1 cellular context compared by ENCODE assay signal in the genomic region with DNA sequence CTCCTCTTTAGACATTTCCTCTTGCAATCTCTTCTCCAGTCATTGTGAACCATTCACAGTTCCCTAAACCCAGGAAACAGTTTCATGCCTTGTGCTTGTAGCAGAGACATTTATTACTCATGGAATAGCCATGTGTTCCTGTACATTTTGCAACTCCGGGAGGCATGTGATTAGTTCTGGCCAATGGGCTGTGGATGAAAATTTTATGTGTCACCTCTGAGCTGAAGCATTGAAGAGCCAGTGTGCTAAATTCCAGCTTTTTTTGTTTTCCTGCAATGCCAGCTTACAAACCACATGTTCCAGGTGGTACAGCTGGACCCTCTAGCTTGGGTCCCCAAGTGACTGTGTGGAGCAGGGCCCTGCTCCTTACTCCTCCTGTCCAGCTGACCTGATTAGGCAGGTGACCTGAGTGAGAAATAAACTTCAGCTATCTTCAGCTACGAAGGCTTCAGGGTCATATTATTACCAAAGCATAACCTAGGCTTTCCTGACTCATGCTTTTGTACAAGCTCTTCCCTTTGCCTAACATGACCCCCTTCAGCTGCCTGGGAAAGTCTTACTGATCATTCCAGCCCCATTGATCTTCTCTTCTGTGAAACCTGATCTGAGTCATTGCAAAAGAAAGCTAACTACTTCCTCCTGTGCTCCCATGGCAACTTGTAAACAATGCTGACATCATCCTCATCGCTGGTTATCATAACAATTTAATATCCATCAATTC.
A peak's percentile ranks its signal among the peaks of the same experiment; 100 is the strongest.
TF ChIP-seq lines count a peak whose summit lies in the region.

No MANE protein-coding gene starts in this region.

TF ChIP-seq in HepG2, 621 proteins besides CTCF, POLR2A, EP300 and RAD21 (continued from another document):
- TF ChIP-seq, protein P1, sequence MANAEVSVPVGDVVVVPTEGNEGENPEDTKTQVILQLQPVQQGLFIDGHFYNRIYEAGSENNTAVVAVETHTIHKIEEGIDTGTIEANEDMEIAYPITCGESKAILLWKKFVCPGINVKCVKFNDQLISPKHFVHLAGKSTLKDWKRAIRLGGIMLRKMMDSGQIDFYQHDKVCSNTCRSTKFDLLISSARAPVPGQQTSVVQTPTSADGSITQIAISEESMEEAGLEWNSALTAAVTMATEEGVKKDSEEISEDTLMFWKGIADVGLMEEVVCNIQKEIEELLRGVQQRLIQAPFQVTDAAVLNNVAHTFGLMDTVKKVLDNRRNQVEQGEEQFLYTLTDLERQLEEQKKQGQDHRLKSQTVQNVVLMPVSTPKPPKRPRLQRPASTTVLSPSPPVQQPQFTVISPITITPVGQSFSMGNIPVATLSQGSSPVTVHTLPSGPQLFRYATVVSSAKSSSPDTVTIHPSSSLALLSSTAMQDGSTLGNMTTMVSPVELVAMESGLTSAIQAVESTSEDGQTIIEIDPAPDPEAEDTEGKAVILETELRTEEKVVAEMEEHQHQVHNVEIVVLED (CRISPR knock-in tag; IDR thresholded peaks at IDR 0.05; ENCODE audit: borderline replicate concordance) = peak; percentile 37; the same call in 1 of the 2 replicates
- TF ChIP-seq, protein P2, sequence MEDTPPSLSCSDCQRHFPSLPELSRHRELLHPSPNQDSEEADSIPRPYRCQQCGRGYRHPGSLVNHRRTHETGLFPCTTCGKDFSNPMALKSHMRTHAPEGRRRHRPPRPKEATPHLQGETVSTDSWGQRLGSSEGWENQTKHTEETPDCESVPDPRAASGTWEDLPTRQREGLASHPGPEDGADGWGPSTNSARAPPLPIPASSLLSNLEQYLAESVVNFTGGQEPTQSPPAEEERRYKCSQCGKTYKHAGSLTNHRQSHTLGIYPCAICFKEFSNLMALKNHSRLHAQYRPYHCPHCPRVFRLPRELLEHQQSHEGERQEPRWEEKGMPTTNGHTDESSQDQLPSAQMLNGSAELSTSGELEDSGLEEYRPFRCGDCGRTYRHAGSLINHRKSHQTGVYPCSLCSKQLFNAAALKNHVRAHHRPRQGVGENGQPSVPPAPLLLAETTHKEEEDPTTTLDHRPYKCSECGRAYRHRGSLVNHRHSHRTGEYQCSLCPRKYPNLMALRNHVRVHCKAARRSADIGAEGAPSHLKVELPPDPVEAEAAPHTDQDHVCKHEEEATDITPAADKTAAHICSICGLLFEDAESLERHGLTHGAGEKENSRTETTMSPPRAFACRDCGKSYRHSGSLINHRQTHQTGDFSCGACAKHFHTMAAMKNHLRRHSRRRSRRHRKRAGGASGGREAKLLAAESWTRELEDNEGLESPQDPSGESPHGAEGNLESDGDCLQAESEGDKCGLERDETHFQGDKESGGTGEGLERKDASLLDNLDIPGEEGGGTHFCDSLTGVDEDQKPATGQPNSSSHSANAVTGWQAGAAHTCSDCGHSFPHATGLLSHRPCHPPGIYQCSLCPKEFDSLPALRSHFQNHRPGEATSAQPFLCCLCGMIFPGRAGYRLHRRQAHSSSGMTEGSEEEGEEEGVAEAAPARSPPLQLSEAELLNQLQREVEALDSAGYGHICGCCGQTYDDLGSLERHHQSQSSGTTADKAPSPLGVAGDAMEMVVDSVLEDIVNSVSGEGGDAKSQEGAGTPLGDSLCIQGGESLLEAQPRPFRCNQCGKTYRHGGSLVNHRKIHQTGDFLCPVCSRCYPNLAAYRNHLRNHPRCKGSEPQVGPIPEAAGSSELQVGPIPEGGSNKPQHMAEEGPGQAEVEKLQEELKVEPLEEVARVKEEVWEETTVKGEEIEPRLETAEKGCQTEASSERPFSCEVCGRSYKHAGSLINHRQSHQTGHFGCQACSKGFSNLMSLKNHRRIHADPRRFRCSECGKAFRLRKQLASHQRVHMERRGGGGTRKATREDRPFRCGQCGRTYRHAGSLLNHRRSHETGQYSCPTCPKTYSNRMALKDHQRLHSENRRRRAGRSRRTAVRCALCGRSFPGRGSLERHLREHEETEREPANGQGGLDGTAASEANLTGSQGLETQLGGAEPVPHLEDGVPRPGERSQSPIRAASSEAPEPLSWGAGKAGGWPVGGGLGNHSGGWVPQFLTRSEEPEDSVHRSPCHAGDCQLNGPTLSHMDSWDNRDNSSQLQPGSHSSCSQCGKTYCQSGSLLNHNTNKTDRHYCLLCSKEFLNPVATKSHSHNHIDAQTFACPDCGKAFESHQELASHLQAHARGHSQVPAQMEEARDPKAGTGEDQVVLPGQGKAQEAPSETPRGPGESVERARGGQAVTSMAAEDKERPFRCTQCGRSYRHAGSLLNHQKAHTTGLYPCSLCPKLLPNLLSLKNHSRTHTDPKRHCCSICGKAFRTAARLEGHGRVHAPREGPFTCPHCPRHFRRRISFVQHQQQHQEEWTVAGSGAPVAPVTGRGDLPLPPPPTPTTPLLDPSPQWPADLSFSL (CRISPR knock-in tag; IDR thresholded peaks at IDR 0.05) = no peak
- TF ChIP-seq NCOR1 (IDR thresholded peaks at IDR 0.05; ENCODE audit: borderline replicate concordance, low read length) (peak; percentile 93; the same call in 1 of the 2 replicates), MEF2D (CRISPR knock-in tag; IDR thresholded peaks at IDR 0.05) (no peak), KAT8 (CRISPR knock-in tag; IDR thresholded peaks at IDR 0.05) (no peak), NAIF1 (CRISPR knock-in tag; IDR thresholded peaks at IDR 0.05; ENCODE audit: borderline replicate concordance) (no peak), TAF1 (CRISPR knock-in tag; IDR thresholded peaks at IDR 0.05) (no peak), ZFP36L2 (CRISPR knock-in tag; IDR thresholded peaks at IDR 0.05) (no peak), ZNF333 (CRISPR knock-in tag; IDR thresholded peaks at IDR 0.05; ENCODE audit: borderline replicate concordance) (0 out of 2 replicates have a peak, but pooled peaks have one; percentile 86), ZFP37 (CRISPR knock-in tag; IDR thresholded peaks at IDR 0.05; ENCODE audit: borderline replicate concordance) (no peak), ZNF605 (CRISPR knock-in tag; IDR thresholded peaks at IDR 0.05) (peak; percentile 34; the same call in 1 of the 2 replicates), KDM5B (CRISPR knock-in tag; IDR thresholded peaks at IDR 0.05; ENCODE audit: borderline replicate concordance) (no peak), ZNF30 (CRISPR knock-in tag; IDR thresholded peaks at IDR 0.05) (no peak), CC2D1A (CRISPR knock-in tag; IDR thresholded peaks at IDR 0.05) (no peak), ATF1 (CRISPR knock-in tag; IDR thresholded peaks at IDR 0.05) (peak; percentile 63), NKX3-1 (CRISPR knock-in tag; IDR thresholded peaks at IDR 0.05) (0 out of 2 replicates have a peak, but pooled peaks have one; percentile 64), MAFG (CRISPR knock-in tag; IDR thresholded peaks at IDR 0.05) (no peak), ZBTB1 (CRISPR knock-in tag; IDR thresholded peaks at IDR 0.05; ENCODE audit: borderline replicate concordance) (no peak), KLF9 (CRISPR knock-in tag; IDR thresholded peaks at IDR 0.05; ENCODE audit: low read depth) (no peak), ISL2 (CRISPR knock-in tag; IDR thresholded peaks at IDR 0.05) (peak; percentile 87), GZF1 (CRISPR knock-in tag; IDR thresholded peaks at IDR 0.05) (no peak), ZNF431 (CRISPR knock-in tag; IDR thresholded peaks at IDR 0.05; ENCODE audit: borderline replicate concordance, low read depth) (peak; percentile 42; the same call in 1 of the 2 replicates), ZNF296 (CRISPR knock-in tag; conservative IDR thresholded peaks at IDR 0.05) (no peak), ZMYM3 (CRISPR knock-in tag; IDR thresholded peaks at IDR 0.05) (peak; percentile 50; the same call in 1 of the 2 replicates), JUNB (CRISPR knock-in tag; IDR thresholded peaks at IDR 0.05; ENCODE audit: borderline replicate concordance) (peak; percentile 63; the same call in 1 of the 2 replicates), ZNF550 (CRISPR knock-in tag; IDR thresholded peaks at IDR 0.05; ENCODE audit: borderline replicate concordance) (no peak), ZNF670 (CRISPR knock-in tag; IDR thresholded peaks at IDR 0.05; ENCODE audit: borderline replicate concordance) (no peak), GTF2F1 (IDR thresholded peaks at IDR 0.05; ENCODE audit: low read length) (no peak), HNRNPH1 (optimal IDR thresholded peaks at IDR 0.05; ENCODE audit: low read depth, low read length) (no peak), KLF15 (CRISPR knock-in tag; IDR thresholded peaks at IDR 0.05; ENCODE audit: borderline replicate concordance) (no peak), HNRNPK (IDR thresholded peaks at IDR 0.05; ENCODE audit: low read depth, low read length, poor library complexity, severe bottlenecking) (no peak), KAT2B (IDR thresholded peaks at IDR 0.05; ENCODE audit: borderline replicate concordance, low read depth, low read length) (peak; percentile 45; the same call in 1 of the 2 replicates)
- TF ChIP-seq, protein P3, sequence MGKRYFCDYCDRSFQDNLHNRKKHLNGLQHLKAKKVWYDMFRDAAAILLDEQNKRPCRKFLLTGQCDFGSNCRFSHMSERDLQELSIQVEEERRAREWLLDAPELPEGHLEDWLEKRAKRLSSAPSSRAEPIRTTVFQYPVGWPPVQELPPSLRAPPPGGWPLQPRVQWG (CRISPR knock-in tag; IDR thresholded peaks at IDR 0.05; ENCODE audit: borderline replicate concordance, low read depth) = no peak
- TF ChIP-seq, protein P4, sequence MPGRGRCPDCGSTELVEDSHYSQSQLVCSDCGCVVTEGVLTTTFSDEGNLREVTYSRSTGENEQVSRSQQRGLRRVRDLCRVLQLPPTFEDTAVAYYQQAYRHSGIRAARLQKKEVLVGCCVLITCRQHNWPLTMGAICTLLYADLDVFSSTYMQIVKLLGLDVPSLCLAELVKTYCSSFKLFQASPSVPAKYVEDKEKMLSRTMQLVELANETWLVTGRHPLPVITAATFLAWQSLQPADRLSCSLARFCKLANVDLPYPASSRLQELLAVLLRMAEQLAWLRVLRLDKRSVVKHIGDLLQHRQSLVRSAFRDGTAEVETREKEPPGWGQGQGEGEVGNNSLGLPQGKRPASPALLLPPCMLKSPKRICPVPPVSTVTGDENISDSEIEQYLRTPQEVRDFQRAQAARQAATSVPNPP (CRISPR knock-in tag; IDR thresholded peaks at IDR 0.05) = no peak
- TF ChIP-seq, protein P5, sequence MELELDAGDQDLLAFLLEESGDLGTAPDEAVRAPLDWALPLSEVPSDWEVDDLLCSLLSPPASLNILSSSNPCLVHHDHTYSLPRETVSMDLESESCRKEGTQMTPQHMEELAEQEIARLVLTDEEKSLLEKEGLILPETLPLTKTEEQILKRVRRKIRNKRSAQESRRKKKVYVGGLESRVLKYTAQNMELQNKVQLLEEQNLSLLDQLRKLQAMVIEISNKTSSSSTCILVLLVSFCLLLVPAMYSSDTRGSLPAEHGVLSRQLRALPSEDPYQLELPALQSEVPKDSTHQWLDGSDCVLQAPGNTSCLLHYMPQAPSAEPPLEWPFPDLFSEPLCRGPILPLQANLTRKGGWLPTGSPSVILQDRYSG (CRISPR knock-in tag; IDR thresholded peaks at IDR 0.05) = no peak
- TF ChIP-seq, protein P6, sequence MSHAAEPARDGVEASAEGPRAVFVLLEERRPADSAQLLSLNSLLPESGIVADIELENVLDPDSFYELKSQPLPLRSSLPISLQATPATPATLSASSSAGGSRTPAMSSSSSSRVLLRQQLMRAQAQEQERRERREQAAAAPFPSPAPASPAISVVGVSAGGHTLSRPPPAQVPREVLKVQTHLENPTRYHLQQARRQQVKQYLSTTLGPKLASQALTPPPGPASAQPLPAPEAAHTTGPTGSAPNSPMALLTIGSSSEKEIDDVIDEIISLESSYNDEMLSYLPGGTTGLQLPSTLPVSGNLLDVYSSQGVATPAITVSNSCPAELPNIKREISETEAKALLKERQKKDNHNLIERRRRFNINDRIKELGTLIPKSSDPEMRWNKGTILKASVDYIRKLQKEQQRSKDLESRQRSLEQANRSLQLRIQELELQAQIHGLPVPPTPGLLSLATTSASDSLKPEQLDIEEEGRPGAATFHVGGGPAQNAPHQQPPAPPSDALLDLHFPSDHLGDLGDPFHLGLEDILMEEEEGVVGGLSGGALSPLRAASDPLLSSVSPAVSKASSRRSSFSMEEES (CRISPR knock-in tag; IDR thresholded peaks at IDR 0.05) = peak; percentile 82
- TF ChIP-seq, protein P7, sequence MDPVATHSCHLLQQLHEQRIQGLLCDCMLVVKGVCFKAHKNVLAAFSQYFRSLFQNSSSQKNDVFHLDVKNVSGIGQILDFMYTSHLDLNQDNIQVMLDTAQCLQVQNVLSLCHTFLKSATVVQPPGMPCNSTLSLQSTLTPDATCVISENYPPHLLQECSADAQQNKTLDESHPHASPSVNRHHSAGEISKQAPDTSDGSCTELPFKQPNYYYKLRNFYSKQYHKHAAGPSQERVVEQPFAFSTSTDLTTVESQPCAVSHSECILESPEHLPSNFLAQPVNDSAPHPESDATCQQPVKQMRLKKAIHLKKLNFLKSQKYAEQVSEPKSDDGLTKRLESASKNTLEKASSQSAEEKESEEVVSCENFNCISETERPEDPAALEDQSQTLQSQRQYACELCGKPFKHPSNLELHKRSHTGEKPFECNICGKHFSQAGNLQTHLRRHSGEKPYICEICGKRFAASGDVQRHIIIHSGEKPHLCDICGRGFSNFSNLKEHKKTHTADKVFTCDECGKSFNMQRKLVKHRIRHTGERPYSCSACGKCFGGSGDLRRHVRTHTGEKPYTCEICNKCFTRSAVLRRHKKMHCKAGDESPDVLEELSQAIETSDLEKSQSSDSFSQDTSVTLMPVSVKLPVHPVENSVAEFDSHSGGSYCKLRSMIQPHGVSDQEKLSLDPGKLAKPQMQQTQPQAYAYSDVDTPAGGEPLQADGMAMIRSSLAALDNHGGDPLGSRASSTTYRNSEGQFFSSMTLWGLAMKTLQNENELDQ (CRISPR knock-in tag; IDR thresholded peaks at IDR 0.05; ENCODE audit: borderline replicate concordance) = no peak
- TF ChIP-seq, protein P8, sequence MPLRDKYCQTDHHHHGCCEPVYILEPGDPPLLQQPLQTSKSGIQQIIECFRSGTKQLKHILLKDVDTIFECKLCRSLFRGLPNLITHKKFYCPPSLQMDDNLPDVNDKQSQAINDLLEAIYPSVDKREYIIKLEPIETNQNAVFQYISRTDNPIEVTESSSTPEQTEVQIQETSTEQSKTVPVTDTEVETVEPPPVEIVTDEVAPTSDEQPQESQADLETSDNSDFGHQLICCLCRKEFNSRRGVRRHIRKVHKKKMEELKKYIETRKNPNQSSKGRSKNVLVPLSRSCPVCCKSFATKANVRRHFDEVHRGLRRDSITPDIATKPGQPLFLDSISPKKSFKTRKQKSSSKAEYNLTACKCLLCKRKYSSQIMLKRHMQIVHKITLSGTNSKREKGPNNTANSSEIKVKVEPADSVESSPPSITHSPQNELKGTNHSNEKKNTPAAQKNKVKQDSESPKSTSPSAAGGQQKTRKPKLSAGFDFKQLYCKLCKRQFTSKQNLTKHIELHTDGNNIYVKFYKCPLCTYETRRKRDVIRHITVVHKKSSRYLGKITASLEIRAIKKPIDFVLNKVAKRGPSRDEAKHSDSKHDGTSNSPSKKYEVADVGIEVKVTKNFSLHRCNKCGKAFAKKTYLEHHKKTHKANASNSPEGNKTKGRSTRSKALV (CRISPR knock-in tag; IDR thresholded peaks at IDR 0.05) = peak; percentile 54; the same call in 1 of the 2 replicates
